Comparison of ENCODE assay signal across 1 cellular context in the genomic region with DNA sequence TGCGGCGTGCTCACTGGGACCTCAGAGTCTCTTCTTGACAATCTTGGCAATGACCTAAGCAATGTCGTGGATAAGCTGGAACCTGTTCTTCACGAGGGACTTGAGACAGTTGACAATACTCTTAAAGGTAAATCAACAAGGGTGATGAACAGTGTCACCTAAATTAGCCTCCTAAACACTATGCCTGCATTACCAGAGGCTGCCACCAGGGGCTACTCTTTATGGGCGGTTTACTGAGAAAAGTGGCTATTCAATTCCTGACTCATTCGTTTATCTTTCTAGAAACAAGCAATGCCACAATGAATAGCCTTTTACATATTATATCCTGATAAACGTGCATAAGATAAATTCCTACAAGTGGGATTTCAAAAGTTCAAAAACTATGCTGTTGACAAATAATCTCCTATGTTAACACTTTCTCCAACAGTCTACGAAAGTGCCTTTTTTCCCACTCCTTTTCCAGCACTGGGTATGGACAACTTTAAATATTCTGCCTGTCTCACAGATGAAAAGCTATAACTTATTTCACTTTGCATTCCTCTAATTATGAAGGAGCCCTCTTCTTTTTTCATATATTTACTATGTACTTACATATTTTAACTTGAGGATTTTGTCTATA.
TF ChIP-seq lines count a peak whose summit lies in the region.

No MANE protein-coding gene starts in this region.

TF ChIP-seq in HepG2, 621 proteins besides CTCF, POLR2A, EP300 and RAD21:
- TF ChIP-seq MAFF (IDR thresholded peaks at IDR 0.05; ENCODE audit: low read depth, low read length) (no peak), ZBTB21 (CRISPR knock-in tag; IDR thresholded peaks at IDR 0.05) (no peak)
- TF ChIP-seq, protein P1, sequence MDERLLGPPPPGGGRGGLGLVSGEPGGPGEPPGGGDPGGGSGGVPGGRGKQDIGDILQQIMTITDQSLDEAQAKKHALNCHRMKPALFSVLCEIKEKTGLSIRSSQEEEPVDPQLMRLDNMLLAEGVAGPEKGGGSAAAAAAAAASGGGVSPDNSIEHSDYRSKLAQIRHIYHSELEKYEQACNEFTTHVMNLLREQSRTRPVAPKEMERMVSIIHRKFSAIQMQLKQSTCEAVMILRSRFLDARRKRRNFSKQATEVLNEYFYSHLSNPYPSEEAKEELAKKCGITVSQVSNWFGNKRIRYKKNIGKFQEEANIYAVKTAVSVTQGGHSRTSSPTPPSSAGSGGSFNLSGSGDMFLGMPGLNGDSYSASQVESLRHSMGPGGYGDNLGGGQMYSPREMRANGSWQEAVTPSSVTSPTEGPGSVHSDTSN (CRISPR knock-in tag; IDR thresholded peaks at IDR 0.05): no peak
